Comparison of ENCODE assay signal across 15 cellular contexts in the genomic region with DNA sequence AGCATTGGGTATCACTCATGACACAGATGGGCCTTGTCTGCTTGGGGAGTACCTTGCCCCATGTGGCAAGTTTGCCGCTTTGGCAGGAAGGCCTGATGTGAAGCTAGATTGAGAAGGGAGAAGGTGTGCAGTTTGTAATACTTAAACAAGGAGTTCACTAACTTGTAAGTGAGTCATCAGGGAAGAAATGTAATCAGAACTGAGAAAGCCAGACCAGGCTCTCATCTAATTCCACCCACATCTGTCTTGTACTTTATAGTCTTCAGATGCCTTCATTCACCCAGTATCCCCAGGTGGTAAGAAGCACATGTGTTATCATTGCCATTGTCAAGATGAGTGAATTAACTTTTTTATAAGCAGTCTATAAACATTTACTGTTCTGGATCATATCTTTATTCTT.
DNase-seq lines count a peak whose midpoint lies in the region; ATAC-seq and TF ChIP-seq lines count a peak whose summit lies in the region.
"Had no signal": no experiment of that assay in that cellular context is flagged by ENCODE, and none has a peak within 500 bp of the region (broad histone marks: within the 10 kb centered on the region; RNA-seq: fewer than 3 reads in every experiment).

No MANE protein-coding gene starts in this region.

- H3K27ac ChIP-seq in adrenal gland = no peak overlapping the region
- H3K27ac ChIP-seq: BLaER1 treated with 17β-estradiol and CSF1 and Interleukin-3, amounts not matched to agents 10 nM and 100 nM; dorsolateral prefrontal cortex; heart left ventricle had no signal

- H3K36me3 Mint-ChIP-seq in activated CD4-positive, alpha-beta memory T cell treated with anti-CD3 and anti-CD28 coated beads, Interleukin-2, amount 10 ng/mL, durations not matched to agents 7 days and 5 days (ENCODE audit: low read depth) = no peaks in the 10 kb centered on the region
- H3K36me3 Mint-ChIP-seq: memory B cell had no signal

- peaks cover 3 to 11% of the 10 kb centered on the region in 2 donors for H3K4me1 ChIP-seq in adrenal gland (replicated peaks in 1 of 2)

- no peaks in the 10 kb centered on the region for H3K36me3 ChIP-seq in adrenal gland (replicated peaks in 1 of 2)
- H3K36me3 ChIP-seq: BLaER1 treated with 17β-estradiol and CSF1 and Interleukin-3, amounts not matched to agents 10 nM and 100 nM; heart left ventricle had no signal

- H3K27me3 ChIP-seq in adrenal gland = no peaks in the 10 kb centered on the region
- H3K27me3 ChIP-seq: BLaER1 treated with 17β-estradiol and CSF1 and Interleukin-3, amounts not matched to agents 10 nM and 100 nM; dorsolateral prefrontal cortex; heart left ventricle had no signal

- POLR2A ChIA-PET in activated CD4-positive, alpha-beta memory T cell treated with anti-CD3 and anti-CD28 coated beads, Interleukin-2, amount 10 ng/mL, durations not matched to agents 7 days and 5 days (lab: Charles Lee) = no interaction called here

- WGBS in adrenal gland, 4 donors = 96 to 100% (median 98%) methylated on average over 1 of the region's 1 CpG

- peak; percentile 42 for ATAC-seq in GM18499 (IDR thresholded peaks at IDR 0.05; ENCODE audit: insufficient read depth, unreplicated experiment)
- ATAC-seq in GM21529 (IDR thresholded peaks at IDR 0.05; ENCODE audit: unreplicated experiment) = peak; percentile 50
- peak; percentile 58 for ATAC-seq in HG03175 (IDR thresholded peaks at IDR 0.05; ENCODE audit: unreplicated experiment)
- no peak for ATAC-seq in GM18519 (IDR thresholded peaks at IDR 0.05; ENCODE audit: low FRiP score, unreplicated experiment)
- ATAC-seq: heart left ventricle, K562 had no signal

- no peaks in the 10 kb centered on the region for H3K9me3 Mint-ChIP-seq in activated CD4-positive, alpha-beta memory T cell treated with anti-CD3 and anti-CD28 coated beads, Interleukin-2, amount 10 ng/mL, durations not matched to agents 7 days and 5 days
- H3K9me3 Mint-ChIP-seq: memory B cell had no signal

- no peaks in the 10 kb centered on the region for H3K27me3 Mint-ChIP-seq in activated CD4-positive, alpha-beta memory T cell treated with anti-CD3 and anti-CD28 coated beads, Interleukin-2, amount 10 ng/mL, durations not matched to agents 7 days and 5 days
- H3K27me3 Mint-ChIP-seq: memory B cell had no signal

- no peak overlapping the region for H3K4me3 Mint-ChIP-seq in activated CD4-positive, alpha-beta memory T cell treated with anti-CD3 and anti-CD28 coated beads, Interleukin-2, amount 10 ng/mL, durations not matched to agents 7 days and 5 days
- H3K4me3 Mint-ChIP-seq: memory B cell had no signal

- no peak for TF ChIP-seq POLR2A in adrenal gland (IDR thresholded peaks at IDR 0.05)

- peak; percentile 52 for DNase-seq in epithelial cell of esophagus (ENCODE audit: low read depth)
- DNase-seq in activated CD4-positive, alpha-beta memory T cell treated with anti-CD3 and anti-CD28 coated beads, Interleukin-2, amount 10 ng/mL, durations not matched to agents 7 days and 5 days = no peak
- no peak for DNase-seq in adrenal gland
- DNase-seq in NCI-H345 (lab: John Stamatoyannopoulos, UW) = no peak
- DNase-seq: activated naive CD4-positive, alpha-beta T cell treated with anti-CD3 and anti-CD28 coated beads, Interleukin-2, amount 50 U/mL, for 16 hours; dorsolateral prefrontal cortex; heart left ventricle; SIG-M5 had no signal

- no peak overlapping the region for H3K4me3 ChIP-seq in epithelial cell of esophagus (ENCODE audit: low read length)
- H3K4me3 ChIP-seq in adrenal gland = no peak overlapping the region
- H3K4me3 ChIP-seq: BLaER1 treated with 17β-estradiol and CSF1 and Interleukin-3, amounts not matched to agents 10 nM and 100 nM; dorsolateral prefrontal cortex; heart left ventricle; K562 had no signal

- intact Hi-C loops in adrenal gland (cut with DNase I) = no loop called here

- no peak for TF ChIP-seq CTCF in epithelial cell of esophagus (IDR thresholded peaks at IDR 0.05; ENCODE audit: insufficient read depth, low read depth, low read length, missing control alignments)
- no peak for TF ChIP-seq CTCF in adrenal gland (IDR thresholded peaks at IDR 0.05)

- H3K9me3 ChIP-seq in adrenal gland (replicated peaks in 1 of 3) = no peaks in the 10 kb centered on the region

- no peak overlapping the region for H3K27ac Mint-ChIP-seq in activated CD4-positive, alpha-beta memory T cell treated with anti-CD3 and anti-CD28 coated beads, Interleukin-2, amount 10 ng/mL, durations not matched to agents 7 days and 5 days
- H3K27ac Mint-ChIP-seq: memory B cell had no signal

- CTCF ChIA-PET in activated CD4-positive, alpha-beta memory T cell treated with anti-CD3 and anti-CD28 coated beads, Interleukin-2, amount 10 ng/mL, durations not matched to agents 7 days and 5 days (lab: Charles Lee) = no interaction called here

- no peaks in the 10 kb centered on the region for H3K4me1 Mint-ChIP-seq in activated CD4-positive, alpha-beta memory T cell treated with anti-CD3 and anti-CD28 coated beads, Interleukin-2, amount 10 ng/mL, durations not matched to agents 7 days and 5 days
- H3K4me1 Mint-ChIP-seq: memory B cell had no signal
